Comparison of ENCODE assay signal across 8 cellular contexts in genomic region chr1:59879556-59879955, GRCh38. TPM values are rescaled to one million over a fixed set of nuclear protein-coding genes. Genes with fewer than 3 reads are reported as not detected.
DNase-seq lines count a peak whose midpoint lies in the region; ATAC-seq and TF ChIP-seq lines count a peak whose summit lies in the region.

No MANE protein-coding gene starts in this region.

- peaks cover 6% of the 10 kb centered on the region for H3K9me3 Mint-ChIP-seq in activated T-cell treated with anti-CD3 and anti-CD28 coated beads, Interleukin-2, amount 50 U/mL, for 24 hours

- H3K36me3 ChIP-seq in HCT116 (ENCODE audit: control insufficient read depth in 1 of 2, insufficient read depth in 2 of 2, low read length in 2 of 2) = no peaks in the 10 kb centered on the region; a peak in 2 of 4 replicates
- no peaks in the 10 kb centered on the region for H3K36me3 ChIP-seq in psoas muscle (ENCODE audit: insufficient read depth in 1 of 2, low read depth in 1 of 2)
- no peaks in the 10 kb centered on the region for H3K36me3 ChIP-seq in uterus

- H3K36me3 Mint-ChIP-seq in activated T-cell treated with anti-CD3 and anti-CD28 coated beads, Interleukin-2, amount 50 U/mL, for 24 hours (ENCODE audit: low read depth) = peaks cover 26% of the 10 kb centered on the region

- DNase-seq in DMS53 (lab: John Stamatoyannopoulos, UW) (peak; percentile 94), HCT116 (ENCODE audit: low read depth, low spot score) (peak; percentile 38), NCI-H526 (lab: John Stamatoyannopoulos, UW) (peak; percentile 45 to 87), foreskin melanocyte (peak; percentile 35), psoas muscle (peak; percentile 30 to 57), uterus (no peak)
- peak; percentile 36 for DNase-seq in activated T-cell treated with anti-CD3 and anti-CD28 coated beads, Interleukin-2, amount 50 U/mL, for 24 hours

- no peaks in the 10 kb centered on the region for H3K4me1 Mint-ChIP-seq in activated T-cell treated with anti-CD3 and anti-CD28 coated beads, Interleukin-2, amount 50 U/mL, for 24 hours (ENCODE audit: low read depth)

- no peak overlapping the region for H3K27ac Mint-ChIP-seq in activated T-cell treated with anti-CD3 and anti-CD28 coated beads, Interleukin-2, amount 50 U/mL, for 24 hours

- no peaks in the 10 kb centered on the region for H3K79me2 ChIP-seq in HCT116 (ENCODE audit: insufficient read depth, low read length)

- intact Hi-C loops in HCT116 (cut with micrococcal nuclease) (loop anchor here (1.0 kb wide), 1 partner anchor 68 kb away; no protein-coding TSS in a partner anchor), psoas muscle (cut with DNase I) (loop anchor here in 1 of 2 donors (2.0 kb wide), 1 partner anchor 67 kb away; no protein-coding TSS in a partner anchor), uterus (cut with DNase I; ENCODE audit: low total_unique reads) (no loop called here)

- no peak overlapping the region for H3K9ac ChIP-seq in HCT116 (ENCODE audit: low read length)

- H3K9me3 ChIP-seq in HCT116 (ENCODE audit: control insufficient read depth in 1 of 2, insufficient read depth in 1 of 2, low read depth in 1 of 2, low read length in 2 of 2) (no peaks in the 10 kb centered on the region), psoas muscle (no peaks in the 10 kb centered on the region), uterus (no peaks in the 10 kb centered on the region)

- ATAC-seq in HCT116 (peak; percentile 86), psoas muscle (peak; percentile 79 to 88 (median 80)), HG03378 (IDR thresholded peaks at IDR 0.05; ENCODE audit: unreplicated experiment) (no peak)

- RAD21 ChIA-PET in HCT116 (lab: Charles Lee; ENCODE audit: low non-redundant PET in 1 of 2, low total read pairs in 2 of 2, uncharacterized antibody in 2 of 2, unreplicated experiment in 2 of 2) = interaction anchor here in 1 of 2 experiments (1.4 kb wide), 1 partner anchor 68 kb away, joined by 6 read pairs; no protein-coding TSS in a partner anchor

- peak; percentile 66 for TF ChIP-seq RAD21 in HCT116 (IDR thresholded peaks at IDR 0.05; ENCODE audit: low read depth)

- CTCF ChIA-PET in HCT116 (lab: Charles Lee) = interaction anchor here (0.6 to 6.4 kb wide), 2 partner anchors 67 to 556 kb away, joined by 3 to 78 read pairs; no protein-coding TSS in a partner anchor

- no peaks in the 10 kb centered on the region for H4K20me1 ChIP-seq in HCT116 (ENCODE audit: insufficient read depth)

- H3K4me2 ChIP-seq in HCT116 (ENCODE audit: low read length) = no peak overlapping the region

- 36 to 40% (median 40%) methylated on average over 5 of the region's 5 CpGs for WGBS in psoas muscle, 3 donors

- TF ChIP-seq POLR2A in HCT116 (IDR thresholded peaks at IDR 0.05; ENCODE audit: borderline replicate concordance, extremely low read depth, insufficient read depth, insufficient read length) = no peak
- TF ChIP-seq POLR2A in uterus (IDR thresholded peaks at IDR 0.05) = no peak

- H3K9me2 ChIP-seq in HCT116 (ENCODE audit: insufficient read depth) = no peaks in the 10 kb centered on the region

- BruUV-seq in HCT116 (replicated peaks; lab: Mats Ljungman, UMichigan) = no TSS peak

- H3K27me3 Mint-ChIP-seq in activated T-cell treated with anti-CD3 and anti-CD28 coated beads, Interleukin-2, amount 50 U/mL, for 24 hours = no peaks in the 10 kb centered on the region

- H3K27me3 ChIP-seq in HCT116 (ENCODE audit: insufficient read depth, low read length) (no peaks in the 10 kb centered on the region), psoas muscle (ENCODE audit: insufficient read depth in 3 of 3, low read length in 2 of 3) (no peaks in the 10 kb centered on the region), uterus (no peaks in the 10 kb centered on the region)

- H3K27ac ChIP-seq in HCT116 (ENCODE audit: low read depth, low read length) = no peak overlapping the region
- no peak overlapping the region for H3K27ac ChIP-seq in psoas muscle
- no peak overlapping the region for H3K27ac ChIP-seq in uterus

- TF ChIP-seq CTCF in HCT116 (IDR thresholded peaks at IDR 0.05 in 2 of 3, conservative IDR thresholded peaks at IDR 0.05 in 1 of 3; ENCODE audit: borderline replicate concordance in 1 of 3, insufficient read depth in 1 of 3, low read depth in 2 of 3, low read length in 2 of 3) (peak; percentile 46 to 62 (median 53); a peak in 5 of 6 replicates), psoas muscle (IDR thresholded peaks at IDR 0.05) (peak; percentile 54), uterus (IDR thresholded peaks at IDR 0.05) (peak in 1 of 4 experiments; percentile 27)

- no peak overlapping the region for H3K4me3 Mint-ChIP-seq in activated T-cell treated with anti-CD3 and anti-CD28 coated beads, Interleukin-2, amount 50 U/mL, for 24 hours

- POLR2A ChIA-PET in HCT116 (lab: Charles Lee) = interaction anchor here (1.2 kb wide), 1 partner anchor 48 kb away, joined by 4 read pairs; no protein-coding TSS in a partner anchor

- no peak overlapping the region for H3K4me3 ChIP-seq in HCT116 (replicated peaks in 1 of 2; ENCODE audit: low read depth in 1 of 2, low read length in 2 of 2)
- no peak overlapping the region for H3K4me3 ChIP-seq in psoas muscle
- H3K4me3 ChIP-seq in uterus = no peak overlapping the region

- no peak overlapping the region for H2AFZ ChIP-seq in HCT116 (ENCODE audit: low read depth, low read length, poor library complexity, severe bottlenecking)

- H3K4me1 ChIP-seq in HCT116 (ENCODE audit: control insufficient read depth in 1 of 2, insufficient read depth in 2 of 2, low read length in 2 of 2) (no peaks in the 10 kb centered on the region), psoas muscle (no peaks in the 10 kb centered on the region), uterus (no peaks in the 10 kb centered on the region)

TF ChIP-seq in HCT116, 20 proteins besides CTCF, POLR2A, EP300 and RAD21:
- TF ChIP-seq ZFX (IDR thresholded peaks at IDR 0.05) (no peak), ELF1 (IDR thresholded peaks at IDR 0.05; ENCODE audit: borderline replicate concordance, low read depth) (no peak), CEBPB (IDR thresholded peaks at IDR 0.05; ENCODE audit: low read depth) (no peak), YY1 (IDR thresholded peaks at IDR 0.05; ENCODE audit: extremely low read depth, insufficient replicate concordance, low read depth, low read length) (no peak), TCF7L2 (IDR thresholded peaks at IDR 0.05; ENCODE audit: borderline replicate concordance, extremely low read depth, insufficient read depth, insufficient read length) (no peak), JUND (IDR thresholded peaks at IDR 0.05) (no peak), EZH2phosphoT487 (IDR thresholded peaks at IDR 0.05; ENCODE audit: borderline replicate concordance) (no peak), SRF (IDR thresholded peaks at IDR 0.05; ENCODE audit: low read depth) (no peak), EZH2 (IDR thresholded peaks at IDR 0.05) (no peak)

RNA-seq across cellular contexts. Expression of gene CYP2J2, which starts 47.0 kb away (rescaled TPM):
- total RNA-seq in HCT116 (2021; ENCODE audit: unreplicated experiment) (1.1 TPM), psoas muscle (10 to 100 TPM in 2 of 4 donors, 1 to 10 TPM in 2; 3.5 to 55.7 (median 15.0) TPM), uterus (under 1 TPM in 1 of 4 donors, not detected in 3; 0.28 TPM)
- 0.55 and 0.57 TPM in 2 replicates for polyA plus RNA-seq in HCT116 (2012)
- polyA plus RNA-seq in psoas muscle = 1 to 10 TPM; 1.4 to 3.9 (median 2.4) TPM

Comparison
In these comparisons a context has a peak if more than half of its experiments do, and no peak if none do; other contexts are left out.
1. DNase-seq: peak in DMS53 (single experiment), HCT116 (single experiment), NCI-H526 (2 of 2), activated T-cell treated with anti-CD3 and anti-CD28 coated beads, Interleukin-2, amount 50 U/mL, for 24 hours (single experiment), foreskin melanocyte (single experiment) and psoas muscle (2 of 2); none in uterus (0 of 2).